ENCODE assay signal across 16 cellular contexts in genomic region chr17:7327056-7327455, GRCh38. TPM values are rescaled to one million over a fixed set of nuclear protein-coding genes. Genes with fewer than 3 reads are reported as not detected.
DNase-seq lines count a peak whose midpoint lies in the region; TF ChIP-seq lines count a peak whose summit lies in the region.
"Had no signal": no experiment of that assay in that cellular context is flagged by ENCODE, and none has a peak within 500 bp of the region (broad histone marks: within the 10 kb centered on the region; RNA-seq: fewer than 3 reads in every experiment).

No MANE protein-coding gene starts in this region.

- H3K27me3 Mint-ChIP-seq in brain, result peaks cover 14% of the 10 kb centered on the region

- no peak for TF ChIP-seq POLR2A in adrenal gland (IDR thresholded peaks at IDR 0.05)

- DNase-seq in neuronal stem cell (ENCODE audit: low spot score) (no peak), 8988T (no peak), DMS 273 treated with DMSO at 0.1 percent for 48 hours (lab: John Stamatoyannopoulos, UW) (no peak), adrenal gland (no peak)
- DNase-seq: GDM1, GM23248, NCI-H1048, NCI-H146, NCI-H226, NCI-H526, RPMI8226 had no signal

- H3K18ac ChIP-seq in neuronal stem cell (ENCODE audit: low read length), result no peak overlapping the region

- no peaks in the 10 kb centered on the region for H3K27me3 ChIP-seq in BLaER1 treated with 17β-estradiol and CSF1 and Interleukin-3, amounts not matched to agents 10 nM and 100 nM
- H3K27me3 ChIP-seq in DOHH2 (ENCODE audit: control insufficient read depth, low read length) (no peaks in the 10 kb centered on the region), neuronal stem cell (ENCODE audit: control insufficient read depth in 3 of 3, insufficient read depth in 3 of 3, low read depth in 1 of 3, low read length in 3 of 3) (no peaks in the 10 kb centered on the region), adrenal gland (no peaks in the 10 kb centered on the region)
- H3K27me3 ChIP-seq: SJSA1 had no signal

- H3K9ac ChIP-seq in BLaER1 treated with 17β-estradiol and CSF1 and Interleukin-3, amounts not matched to agents 10 nM and 100 nM, result peak overlapping the region in 8 of 11 experiments; percentile 8 to 91 (median 88); a peak in 10 of 22 replicates
- no peak overlapping the region for H3K9ac ChIP-seq in neuronal stem cell (ENCODE audit: low read depth, low read length, poor library complexity)
- H3K9ac ChIP-seq: GM23248 had no signal

- H3K23ac ChIP-seq in neuronal stem cell (ENCODE audit: low read depth, low read length, poor library complexity), result no peak overlapping the region

- no peak overlapping the region for H2BK120ac ChIP-seq in neuronal stem cell (ENCODE audit: low read depth, low read length)

- H3K36me3 Mint-ChIP-seq in brain, result peaks cover 19% of the 10 kb centered on the region

- H3K4me3 Mint-ChIP-seq in brain, result peak overlapping the region in 3 of 5 experiments; percentile 55 to 90 (median 60)

- peaks cover 28% of the 10 kb centered on the region for H3K4me1 Mint-ChIP-seq in brain

- H3K79me2 ChIP-seq in DOHH2 (ENCODE audit: control insufficient read depth, low read length), result peaks cover 41% of the 10 kb centered on the region

- no peak overlapping the region for H2AFZ ChIP-seq in neuronal stem cell (ENCODE audit: low read length)
- H2AFZ ChIP-seq: GM23248 had no signal

- H2BK15ac ChIP-seq in neuronal stem cell (ENCODE audit: low read length), result no peak overlapping the region

- no peak overlapping the region for H3K4me3 ChIP-seq in BLaER1 treated with 17β-estradiol and CSF1 and Interleukin-3, amounts not matched to agents 10 nM and 100 nM
- H3K4me3 ChIP-seq in DOHH2 (ENCODE audit: low read length) (no peak overlapping the region), neuronal stem cell (ENCODE audit: low read length in 2 of 2) (no peak overlapping the region), adrenal gland (no peak overlapping the region)
- H3K4me3 ChIP-seq: GM23248, SJSA1 had no signal

- no peak overlapping the region for H2AK5ac ChIP-seq in neuronal stem cell (ENCODE audit: low read depth, low read length)

- peak overlapping the region in 1 of 5 experiments; percentile 96 for H3K27ac Mint-ChIP-seq in brain

- peaks cover 36 to 55% (median 47%) of the 10 kb centered on the region in 11 experiments for H3K36me3 ChIP-seq in BLaER1 treated with 17β-estradiol and CSF1 and Interleukin-3, amounts not matched to agents 10 nM and 100 nM
- H3K36me3 ChIP-seq in DOHH2 (ENCODE audit: control insufficient read depth, low read length) (peaks cover 51% of the 10 kb centered on the region), neuronal stem cell (replicated peaks in 1 of 2; ENCODE audit: control insufficient read depth in 2 of 2, insufficient read depth in 2 of 2, low read length in 2 of 2) (peaks cover 39 to 52% of the 10 kb centered on the region in 2 donors), adrenal gland (replicated peaks in 1 of 2) (peaks cover 0 to 40% of the 10 kb centered on the region in 2 donors)

- H3K4me2 ChIP-seq in BLaER1 treated with 17β-estradiol and CSF1 and Interleukin-3, amounts not matched to agents 10 nM and 100 nM, result peak overlapping the region in 5 of 11 experiments; percentile 80 to 94 (median 86); a peak in 6 of 22 replicates
- H3K4me2 ChIP-seq in DOHH2 (ENCODE audit: low read length) (peak overlapping the region; percentile 98; the same call in 1 of the 2 replicates), neuronal stem cell (ENCODE audit: insufficient read depth, low read length, poor library complexity, severe bottlenecking) (no peak overlapping the region)

- H3K79me1 ChIP-seq in neuronal stem cell (ENCODE audit: low read depth, low read length), result peaks cover 18% of the 10 kb centered on the region

- H3K9me3 Mint-ChIP-seq in brain, result no peaks in the 10 kb centered on the region

- H4K20me1 ChIP-seq in BLaER1 treated with 17β-estradiol and CSF1 and Interleukin-3, amounts not matched to agents 10 nM and 100 nM, result peaks cover 0 to 24% (median 4%) of the 10 kb centered on the region in 11 experiments; a peak in 3 of 22 replicates
- H4K20me1 ChIP-seq in DOHH2 (ENCODE audit: control insufficient read depth, insufficient read depth, low read depth, low read length), result no peaks in the 10 kb centered on the region

- peaks cover 30 to 38% (median 32%) of the 10 kb centered on the region in 10 experiments for H3K4me1 ChIP-seq in BLaER1 treated with 17β-estradiol and CSF1 and Interleukin-3, amounts not matched to agents 10 nM and 100 nM
- H3K4me1 ChIP-seq in DOHH2 (ENCODE audit: control insufficient read depth, low read length) (peaks cover 39% of the 10 kb centered on the region), neuronal stem cell (ENCODE audit: control insufficient read depth in 2 of 2, insufficient read depth in 1 of 2, low read depth in 1 of 2, low read length in 2 of 2) (peaks cover 13 to 15% of the 10 kb centered on the region in 2 donors), adrenal gland (replicated peaks in 1 of 2) (peaks cover 4 to 17% of the 10 kb centered on the region in 2 donors)

- H3K27ac ChIP-seq in BLaER1 treated with 17β-estradiol and CSF1 and Interleukin-3, amounts not matched to agents 10 nM and 100 nM, result no peak overlapping the region; a peak in 2 of 22 replicates
- H3K27ac ChIP-seq in DOHH2 (ENCODE audit: low read depth, low read length), result no peak overlapping the region
- no peak overlapping the region for H3K27ac ChIP-seq in neuronal stem cell (replicated peaks; ENCODE audit: low read length)
- no peak overlapping the region for H3K27ac ChIP-seq in adrenal gland
- H3K27ac ChIP-seq: C4-2B, GM23248, SJSA1 had no signal

- peak overlapping the region; percentile 51 for H2BK12ac ChIP-seq in neuronal stem cell (ENCODE audit: low read length)

- H3K9me2 ChIP-seq in DOHH2 (replicated peaks; ENCODE audit: control insufficient read depth, low read length), result no peaks in the 10 kb centered on the region

- no peak for TF ChIP-seq CTCF in DOHH2 (IDR thresholded peaks at IDR 0.05; ENCODE audit: low read depth, low read length, poor library complexity, severe bottlenecking)
- TF ChIP-seq CTCF in brain (conservative IDR thresholded peaks at IDR 0.05), result no peak
- TF ChIP-seq CTCF in adrenal gland (IDR thresholded peaks at IDR 0.05), result no peak

- H3K9me3 ChIP-seq in BLaER1 treated with 17β-estradiol and CSF1 and Interleukin-3, amounts not matched to agents 10 nM and 100 nM (replicated peaks in 1 of 11), result no peaks in the 10 kb centered on the region
- H3K9me3 ChIP-seq in DOHH2 (ENCODE audit: control insufficient read depth, insufficient read depth, low read length), result no peaks in the 10 kb centered on the region
- no peaks in the 10 kb centered on the region for H3K9me3 ChIP-seq in neuronal stem cell (replicated peaks in 1 of 2; ENCODE audit: control insufficient read depth in 2 of 2, insufficient read depth in 1 of 2, low read depth in 1 of 2, low read length in 2 of 2)
- no peaks in the 10 kb centered on the region for H3K9me3 ChIP-seq in adrenal gland (replicated peaks in 1 of 3)
- H3K9me3 ChIP-seq: SJSA1 had no signal

- no peak overlapping the region for H3K4ac ChIP-seq in neuronal stem cell (ENCODE audit: low read length)

- H3F3A ChIP-seq in DOHH2 (ENCODE audit: control insufficient read depth, insufficient read depth), result peaks cover 5% of the 10 kb centered on the region

- WGBS in neuronal stem cell (ENCODE audit: extremely low coverage in 2 of 2, insufficient read length in 2 of 2, insufficient replicate concordance in 1 of 2), 2 donors, result no CpG with 5 or more reads among the region's 7 CpGs
- 81 to 91% (median 86%) methylated on average over 5 to 7 of the region's 7 CpGs for WGBS in adrenal gland, 4 donors

- intact Hi-C loops in adrenal gland (cut with DNase I), result no loop called here

- no peak overlapping the region for H2BK5ac ChIP-seq in neuronal stem cell (ENCODE audit: low read length)

- no peak overlapping the region for H4K8ac ChIP-seq in neuronal stem cell (ENCODE audit: low read depth, low read length)

- no peak overlapping the region for H3K14ac ChIP-seq in neuronal stem cell (ENCODE audit: low read length)

- no peak overlapping the region for H4K91ac ChIP-seq in neuronal stem cell (ENCODE audit: low read depth, low read length, poor library complexity)

RNA-seq across cellular contexts. Expression of gene NEURL4, which starts 2.1 kb away (rescaled TPM):
- polyA plus RNA-seq in brain (ENCODE audit: insufficient read depth, low read depth, low replicate concordance) (25.3 TPM), adrenal gland (100 to 1,000 TPM in 1 of 3 donors, 10 to 100 TPM in 1, 1 to 10 TPM in 1; 8.7 to 111 (median 45.5) TPM)
- polyA plus RNA-seq in neuronal stem cell (2013, experiment 1 of 2), result 15.9 TPM
- polyA plus RNA-seq in neuronal stem cell (2013, experiment 2 of 2), result 15.0 TPM
- 10 to 100 TPM; 10.4 to 46.9 (median 25.9) TPM for total RNA-seq in adrenal gland

RNA-seq across cellular contexts. Expression of gene ACAP1, which starts 9.3 kb away (rescaled TPM):
- 1.7 TPM for polyA plus RNA-seq in brain (ENCODE audit: insufficient read depth, low read depth, low replicate concordance)
- polyA plus RNA-seq in neuronal stem cell (2013, experiment 1 of 2), result 6.8 TPM
- polyA plus RNA-seq in neuronal stem cell (2013, experiment 2 of 2), result 5.7 TPM
- 10 to 100 TPM in 4 of 8 donors, 1 to 10 TPM in 4; 2.9 to 54.7 (median 10.8) TPM for total RNA-seq in adrenal gland
- 10 to 100 TPM in 2 of 3 donors, 1 to 10 TPM in 1; 2.1 to 54.1 (median 21.9) TPM for polyA plus RNA-seq in adrenal gland
- total RNA-seq: SJSA1 had no signal

RNA-seq across cellular contexts. Expression of gene GPS2, which starts 11.9 kb away (rescaled TPM):
- polyA plus RNA-seq in brain (ENCODE audit: insufficient read depth, low read depth, low replicate concordance) (128 TPM), adrenal gland (100 to 1,000 TPM; 167 to 196 (median 191) TPM)
- 38.8 TPM for polyA plus RNA-seq in neuronal stem cell (2013, experiment 1 of 2)
- 39.5 TPM for polyA plus RNA-seq in neuronal stem cell (2013, experiment 2 of 2)
- 100 to 1,000 TPM in 4 of 8 donors, 10 to 100 TPM in 4; 69.1 to 124 (median 101) TPM for total RNA-seq in adrenal gland

RNA-seq across cellular contexts. Expression of gene EIF5A, which starts 19.6 kb away (rescaled TPM):
- polyA plus RNA-seq in brain (ENCODE audit: insufficient read depth, low read depth, low replicate concordance) (562 TPM), adrenal gland (100 to 1,000 TPM; 469 to 594 (median 589) TPM)
- 383 TPM for polyA plus RNA-seq in neuronal stem cell (2013, experiment 1 of 2)
- 383 TPM for polyA plus RNA-seq in neuronal stem cell (2013, experiment 2 of 2)
- total RNA-seq in adrenal gland, result 100 to 1,000 TPM; 110 to 666 (median 239) TPM

RNA-seq across cellular contexts. Expression of gene KCTD11, which starts 24.9 kb away (rescaled TPM):
- polyA plus RNA-seq in brain (ENCODE audit: insufficient read depth, low read depth, low replicate concordance) (4.6 TPM), adrenal gland (1 to 10 TPM; 5.2 to 10.0 (median 7.1) TPM)
- polyA plus RNA-seq in neuronal stem cell (2013, experiment 1 of 2), result 6.9 TPM
- polyA plus RNA-seq in neuronal stem cell (2013, experiment 2 of 2), result 6.6 TPM
- 10 to 100 TPM in 5 of 8 donors, 1 to 10 TPM in 3; 6.8 to 13.8 (median 11.6) TPM for total RNA-seq in adrenal gland
